ENCODE assay signal across 34 cellular contexts in genomic region chr3:175410251-175410650, GRCh38.
A peak's percentile ranks its signal among the peaks of the same experiment; 100 is the strongest.
DNase-seq lines count a peak whose midpoint lies in the region; ATAC-seq and TF ChIP-seq lines count a peak whose summit lies in the region.
"Had no signal": no experiment of that assay in that cellular context is flagged by ENCODE, and none has a peak within 500 bp of the region (broad histone marks: within the 10 kb centered on the region; RNA-seq: fewer than 3 reads in every experiment).

No MANE protein-coding gene starts in this region.

- H3K27me3 Mint-ChIP-seq in nephron progenitor cell (ENCODE audit: low read depth, poor library complexity): no peaks in the 10 kb centered on the region
- H3K27me3 Mint-ChIP-seq: activated CD4-positive, alpha-beta T cell treated with anti-CD3 and anti-CD28 coated beads for 36 hours; activated CD8-positive, alpha-beta T cell treated with anti-CD3 and anti-CD28 coated beads for 36 hours; activated T-helper 17 cell treated with anti-CD3 and anti-CD28 coated beads, Interleukin-2, amount 50 U/mL, for 72 hours had no signal

- H3K9ac ChIP-seq in PC-3 (ENCODE audit: low read length): no peak overlapping the region
- H3K9ac ChIP-seq: BLaER1 had no signal

- H3K36me3 ChIP-seq in PC-3 (ENCODE audit: low read depth, low read length): no peaks in the 10 kb centered on the region
- H3K36me3 ChIP-seq: BLaER1, cardiac muscle cell, left ventricle myocardium inferior, neutrophil, spleen had no signal

- H3F3A ChIP-seq in PC-3 (ENCODE audit: low read length, unreplicated experiment): no peaks in the 10 kb centered on the region

- no peaks in the 10 kb centered on the region for H3K27me3 ChIP-seq in PC-3 (ENCODE audit: low read length)
- H3K27me3 ChIP-seq: BLaER1, cardiac muscle cell, neutrophil, spleen, testis had no signal

- peaks cover 23% of the 10 kb centered on the region for H3K4me1 ChIP-seq in PC-3 (ENCODE audit: insufficient read depth, low read length)
- H3K4me1 ChIP-seq: BLaER1, left ventricle myocardium inferior, spleen, testis had no signal

- no peak overlapping the region for H3K4me3 Mint-ChIP-seq in nephron progenitor cell
- H3K4me3 Mint-ChIP-seq: activated CD4-positive, alpha-beta T cell treated with anti-CD3 and anti-CD28 coated beads for 36 hours; activated CD8-positive, alpha-beta T cell treated with anti-CD3 and anti-CD28 coated beads for 36 hours; activated T-helper 17 cell treated with anti-CD3 and anti-CD28 coated beads, Interleukin-2, amount 50 U/mL, for 72 hours; GM23338; mesothelial cell of epicardium had no signal

- no peak overlapping the region for H3K27ac Mint-ChIP-seq in nephron progenitor cell
- H3K27ac Mint-ChIP-seq: activated CD4-positive, alpha-beta T cell treated with anti-CD3 and anti-CD28 coated beads for 36 hours; activated CD8-positive, alpha-beta T cell treated with anti-CD3 and anti-CD28 coated beads for 36 hours; activated naive CD4-positive, alpha-beta T cell treated with anti-CD3 and anti-CD28 coated beads, Interleukin-2, amount 50 U/mL, for 72 hours; activated T-helper 17 cell treated with anti-CD3 and anti-CD28 coated beads, Interleukin-2, amount 50 U/mL, for 72 hours; mesothelial cell of epicardium had no signal

- POLR2A ChIA-PET in AG04449 (lab: Yijun Ruan, JAX) (interaction anchor here (0.7 to 1.2 kb wide), 2 partner anchors 21 to 278 kb away, joined by 3 read pairs; no protein-coding TSS in a partner anchor), PC-3 (lab: Charles Lee; ENCODE audit: unreplicated experiment) (no interaction called here)

- no peaks in the 10 kb centered on the region for H3K9me2 ChIP-seq in PC-3 (replicated peaks; ENCODE audit: low read length)

- H3K36me3 Mint-ChIP-seq in nephron progenitor cell (ENCODE audit: low read depth): no peaks in the 10 kb centered on the region
- H3K36me3 Mint-ChIP-seq: activated naive CD4-positive, alpha-beta T cell treated with anti-CD3 and anti-CD28 coated beads, Interleukin-2, amount 50 U/mL, for 72 hours; mesothelial cell of epicardium had no signal

- H4K20me1 ChIP-seq in PC-3 (ENCODE audit: low read length): no peaks in the 10 kb centered on the region
- H4K20me1 ChIP-seq: BLaER1 had no signal

- ATAC-seq in PC-3: peak; percentile 11; the same call in 1 of the 2 replicates
- ATAC-seq: activated CD4-positive, alpha-beta T cell treated with anti-CD3 and anti-CD28 coated beads for 36 hours; activated CD8-positive, alpha-beta T cell treated with anti-CD3 and anti-CD28 coated beads for 36 hours; activated naive CD4-positive, alpha-beta T cell treated with anti-CD3 and anti-CD28 coated beads, Interleukin-2, amount 50 U/mL, for 72 hours; activated T-helper 17 cell treated with anti-CD3 and anti-CD28 coated beads, Interleukin-2, amount 50 U/mL, for 72 hours; GM23338; Panc1; right cardiac atrium; stimulated activated naive CD8-positive, alpha-beta T cell treated with anti-CD3 and anti-CD28 coated beads, Interleukin-15, Interleukin-2, amounts not matched to agents 100 U/mL and 50 U/mL, for 24 hours had no signal

- TF ChIP-seq CTCF in AG04449 (IDR thresholded peaks at IDR 0.05; ENCODE audit: insufficient read depth, low read length, missing control alignments) (no peak), PC-3 (conservative IDR thresholded peaks at IDR 0.05; ENCODE audit: low read depth, low read length) (no peak), nephron progenitor cell (IDR thresholded peaks at IDR 0.05) (no peak)

- intact Hi-C loops in PC-3 (cut with micrococcal nuclease): loop anchor here (5.0 to 10.0 kb wide), 2 partner anchors 258 to 1025 kb away; no protein-coding TSS in a partner anchor

- H3K4me3 ChIP-seq in AG04449 (ENCODE audit: low read depth, low read length) (no peak overlapping the region), PC-3 (ENCODE audit: low read length) (no peak overlapping the region)
- H3K4me3 ChIP-seq: BLaER1, cardiac muscle cell, GM23338, left ventricle myocardium inferior, spleen, testis had no signal

- H3K79me2 ChIP-seq in PC-3 (ENCODE audit: low read length): no peaks in the 10 kb centered on the region

- CTCF ChIA-PET in AG04449 (lab: Yijun Ruan, JAX) (no interaction called here), PC-3 (lab: Charles Lee) (no interaction called here)

- DNase-seq in AG04449 (ENCODE audit: low read depth, low spot score) (peak; percentile 68), ELR (ENCODE audit: low read depth) (peak; percentile 36), PC-3 (peak; percentile 20), fibroblast of gingiva (ENCODE audit: low read depth) (peak; percentile 75), nephron progenitor cell (no peak), NCI-H510A treated with DMSO at 0.1 percent for 48 hours (lab: John Stamatoyannopoulos, UW) (no peak)
- no peak for DNase-seq in activated effector memory CD4-positive, alpha-beta T cell treated with Interleukin-2 at 50 U/mL for 16 hours
- no peak for DNase-seq in activated T-cell treated with anti-CD3 and anti-CD28 coated beads, Interleukin-2, amount 50 U/mL, for 48 hours
- DNase-seq: activated CD4-positive, alpha-beta T cell treated with anti-CD3 and anti-CD28 coated beads for 36 hours; activated CD8-positive, alpha-beta T cell treated with anti-CD3 and anti-CD28 coated beads for 36 hours; anterior cingulate cortex; DMS 273 treated with DMSO at 0.1 percent for 48 hours; effector CD4-positive, alpha-beta T cell; head of caudate nucleus; Karpas-422; left ventricle myocardium inferior; NCI-H1417 treated with DMSO at 0.1 percent for 48 hours; NCI-H2081 treated with DMSO at 0.1 percent for 48 hours; NCI-H226; NCI-H69; right cardiac atrium; Right ventricle myocardium superior; spleen; stimulated activated CD4-positive, alpha-beta T cell treated with anti-CD3 and anti-CD28 coated beads, Interleukin-2, amount 100 ng/mL, for 24 hours; stimulated activated naive CD8-positive, alpha-beta T cell treated with anti-CD3 and anti-CD28 coated beads, Interleukin-15, Interleukin-2, amounts not matched to agents 100 U/mL and 50 U/mL, for 24 hours; testis had no signal

- BruUV-seq in PC-3 (replicated peaks; lab: Mats Ljungman, UMichigan): no TSS peak

- no peak overlapping the region for H2AFZ ChIP-seq in PC-3 (ENCODE audit: low read length)
- H2AFZ ChIP-seq: GM23338 had no signal

- H3K4me2 ChIP-seq in PC-3 (ENCODE audit: low read length): no peak overlapping the region
- H3K4me2 ChIP-seq: BLaER1, GM23338 had no signal

- no peak overlapping the region for H3K27ac ChIP-seq in PC-3 (ENCODE audit: low read length)
- H3K27ac ChIP-seq: BLaER1, cardiac muscle cell, left ventricle myocardium inferior, neutrophil, spleen, testis had no signal

- no peaks in the 10 kb centered on the region for H3K9me3 ChIP-seq in PC-3 (ENCODE audit: low read length)
- H3K9me3 ChIP-seq: left ventricle myocardium inferior, neutrophil, testis had no signal

- H3K4me1 Mint-ChIP-seq in nephron progenitor cell: no peaks in the 10 kb centered on the region
- H3K4me1 Mint-ChIP-seq: activated CD4-positive, alpha-beta T cell treated with anti-CD3 and anti-CD28 coated beads for 36 hours; activated T-helper 17 cell treated with anti-CD3 and anti-CD28 coated beads, Interleukin-2, amount 50 U/mL, for 72 hours had no signal

- H3K9me3 Mint-ChIP-seq in nephron progenitor cell: no peaks in the 10 kb centered on the region
- H3K9me3 Mint-ChIP-seq: GM23338, mesothelial cell of epicardium had no signal

Comparison
In these comparisons a context has a peak if more than half of its experiments do, and no peak if none do; other contexts are left out.
1. DNase-seq: peak in AG04449 (single experiment), ELR (single experiment), PC-3 (single experiment) and fibroblast of gingiva (single experiment); none in activated effector memory CD4-positive, alpha-beta T cell treated with Interleukin-2 at 50 U/mL for 16 hours (single experiment), activated T-cell treated with anti-CD3 and anti-CD28 coated beads, Interleukin-2, amount 50 U/mL, for 48 hours (0 of 2), nephron progenitor cell (single experiment) and NCI-H510A treated with DMSO at 0.1 percent for 48 hours (single experiment).